10 cellular contexts compared by ENCODE assay signal in genomic region chr1:21911205-21912001, GRCh38. TPM values are rescaled to one million over a fixed set of nuclear protein-coding genes. Genes with fewer than 3 reads are reported as not detected.
DNase-seq lines count a peak whose midpoint lies in the region; ATAC-seq and TF ChIP-seq lines count a peak whose summit lies in the region.
"Had no signal": no experiment of that assay in that cellular context is flagged by ENCODE, and none has a peak within 500 bp of the region (broad histone marks: within the 10 kb centered on the region; RNA-seq: fewer than 3 reads in every experiment).

No MANE protein-coding gene starts in this region.

- no peak overlapping the region for H3K4me3 ChIP-seq in BLaER1
- H3K4me3 ChIP-seq in adipocyte (ENCODE audit: low read length), result no peak overlapping the region
- no peak overlapping the region for H3K4me3 ChIP-seq in right atrium auricular region

- H3K27ac ChIP-seq in BLaER1 (peak overlapping the region; percentile 89), right atrium auricular region (peak overlapping the region; percentile 91 to 94)

- no peaks in the 10 kb centered on the region for H3K36me3 ChIP-seq in BLaER1
- peaks cover 21% of the 10 kb centered on the region for H3K36me3 ChIP-seq in adipocyte (ENCODE audit: control insufficient read depth, insufficient read depth, low read length, severe bottlenecking)
- peaks cover 5% of the 10 kb centered on the region for H3K36me3 ChIP-seq in right atrium auricular region

- TF ChIP-seq CTCF in right atrium auricular region (IDR thresholded peaks at IDR 0.05), result no peak

- peak overlapping the region; percentile 83 for H3K4me2 ChIP-seq in BLaER1

- DNase-seq in adipocyte (ENCODE audit: low read depth) (peak; percentile 65), right atrium auricular region (ENCODE audit: low spot score) (no peak), posterior vena cava (ENCODE audit: low spot score) (peak; percentile 92), CD1c-positive myeloid dendritic cell (ENCODE audit: extremely low spot score) (no peak)
- no peak for DNase-seq in stimulated activated CD4-positive, alpha-beta T cell treated with anti-CD3 and anti-CD28 coated beads, Interleukin-2, amount 100 ng/mL, for 48 hours
- DNase-seq: effector memory CD8-positive, alpha-beta T cell; SIG-M5 had no signal

- H3K4me1 ChIP-seq in BLaER1 (peaks cover 91% of the 10 kb centered on the region), adipocyte (ENCODE audit: control insufficient read depth, insufficient read depth, low read length) (peaks cover 89% of the 10 kb centered on the region), right atrium auricular region (peaks cover 0 to 100% of the 10 kb centered on the region in 2 donors)

- intact Hi-C loops in posterior vena cava (cut with DNase I), result no loop called here

- H4K20me1 ChIP-seq in BLaER1, result no peaks in the 10 kb centered on the region

- H3K27me3 ChIP-seq in BLaER1, result no peaks in the 10 kb centered on the region
- no peaks in the 10 kb centered on the region for H3K27me3 ChIP-seq in adipocyte (replicated peaks; ENCODE audit: control insufficient read depth, insufficient read depth, low read length)
- H3K27me3 ChIP-seq in right atrium auricular region, result no peaks in the 10 kb centered on the region

- ATAC-seq in HG02970 (IDR thresholded peaks at IDR 0.05; ENCODE audit: low FRiP score, unreplicated experiment) (no peak), HG02610 (IDR thresholded peaks at IDR 0.05; ENCODE audit: unreplicated experiment) (no peak)
- ATAC-seq: effector memory CD8-positive, alpha-beta T cell had no signal

- no peaks in the 10 kb centered on the region for H3K9me3 ChIP-seq in BLaER1
- H3K9me3 ChIP-seq in adipocyte (ENCODE audit: control insufficient read depth, low read length), result no peaks in the 10 kb centered on the region
- H3K9me3 ChIP-seq in right atrium auricular region, result no peaks in the 10 kb centered on the region

- H3K9ac ChIP-seq in BLaER1 (peak overlapping the region; percentile 42; the same call in 1 of the 2 replicates), adipocyte (ENCODE audit: low read length) (peak overlapping the region; percentile 90)

RNA-seq across cellular contexts. Expression of gene HSPG2, which starts 25.7 kb away (rescaled TPM):
- total RNA-seq in right atrium auricular region (100 to 1,000 TPM; 424 to 557 TPM), posterior vena cava (100 to 1,000 TPM; 682 to 919 TPM)

Comparison
In these comparisons a context has a peak if more than half of its experiments do, and no peak if none do; other contexts are left out.
1. DNase-seq: peak in adipocyte (single experiment) and posterior vena cava (single experiment); none in right atrium auricular region (single experiment), stimulated activated CD4-positive, alpha-beta T cell treated with anti-CD3 and anti-CD28 coated beads, Interleukin-2, amount 100 ng/mL, for 48 hours (0 of 2) and CD1c-positive myeloid dendritic cell (single experiment).